Comparison of ENCODE assay signal across 7 cellular contexts in genomic region chr13:59392328-59392727, GRCh38.
"Had no signal": no experiment of that assay in that cellular context is flagged by ENCODE, and none has a peak within 500 bp of the region (broad histone marks: within the 10 kb centered on the region; RNA-seq: fewer than 3 reads in every experiment).

No MANE protein-coding gene starts in this region.

- DNase-seq: cerebellar nuclear complex, spleen had no signal

- H3K36me3 ChIP-seq: breast epithelium, spleen, stomach, thoracic aorta had no signal

- H3K4me1 ChIP-seq: breast epithelium had no signal

- H3K4me3 ChIP-seq: breast epithelium, spleen, stomach, thoracic aorta had no signal

- H3K27ac ChIP-seq: breast epithelium, epithelial cell of prostate, stomach, thoracic aorta had no signal

- H3K27me3 ChIP-seq: breast epithelium, stomach had no signal

- H3K9me3 ChIP-seq: breast epithelium, stomach, thoracic aorta had no signal

- FAIRE-seq: urothelium cell line had no signal
